Comparison of ENCODE assay signal across 14 cellular contexts in genomic region chr11:7056828-7057513, GRCh38. TPM values are rescaled to one million over a fixed set of nuclear protein-coding genes. Genes with fewer than 3 reads are reported as not detected.
"Had no signal": no experiment of that assay in that cellular context is flagged by ENCODE, and none has a peak within 500 bp of the region (broad histone marks: within the 10 kb centered on the region; RNA-seq: fewer than 3 reads in every experiment).

No MANE protein-coding gene starts in this region.

- ATAC-seq: activated CD8-positive, alpha-beta T cell treated with anti-CD3 and anti-CD28 coated beads, Interleukin-2, amount 10 ng/mL, durations not matched to agents 7 days and 5 days; WTC11 had no signal

- DNase-seq: activated CD4-positive, alpha-beta T cell treated with anti-CD3 and anti-CD28 coated beads for 48 hours; activated CD8-positive, alpha-beta memory T cell treated with anti-CD3 and anti-CD28 coated beads, Interleukin-2, amount 50 U/mL, for 48 hours; activated CD8-positive, alpha-beta T cell treated with anti-CD3 and anti-CD28 coated beads, Interleukin-2, amount 10 ng/mL, durations not matched to agents 7 days and 5 days; activated naive CD4-positive, alpha-beta T cell treated with anti-CD3 and anti-CD28 coated beads, Interleukin-2, amount 10 ng/mL, durations not matched to agents 7 days and 5 days; endodermal cell; glutamatergic neuron; mesendoderm; ovary; stimulated activated CD4-positive, alpha-beta T cell treated with anti-CD3 and anti-CD28 coated beads, Interleukin-4, amount 100 ng/mL, for 1 hour; stimulated activated CD8-positive, alpha-beta memory T cell treated with anti-CD3 and anti-CD28 coated beads, Interleukin-4, amount 100 ng/mL, for 48 hours; testis had no signal

RNA-seq across cellular contexts. Expression of gene RBMXL2, which starts 31.8 kb away (rescaled TPM):
- total RNA-seq: activated CD8-positive, alpha-beta T cell treated with anti-CD3 and anti-CD28 coated beads, Interleukin-2, amount 10 ng/mL, durations not matched to agents 7 days and 5 days; dermis microvascular lymphatic vessel endothelial cell; ovary; urinary bladder; WTC11 had no signal

RNA-seq across cellular contexts. Expression of gene ZNF214, which starts 36.8 kb away (rescaled TPM):
- total RNA-seq: activated CD8-positive, alpha-beta T cell treated with anti-CD3 and anti-CD28 coated beads, Interleukin-2, amount 10 ng/mL, durations not matched to agents 7 days and 5 days had no signal
